Comparison of ENCODE assay signal across 12 cellular contexts in genomic region chr13:66312312-66313087, GRCh38.
A peak's percentile ranks its signal among the peaks of the same experiment; 100 is the strongest.
DNase-seq lines count a peak whose midpoint lies in the region; ATAC-seq and TF ChIP-seq lines count a peak whose summit lies in the region.
"Had no signal": no experiment of that assay in that cellular context is flagged by ENCODE, and none has a peak within 500 bp of the region (broad histone marks: within the 10 kb centered on the region; RNA-seq: fewer than 3 reads in every experiment).

No MANE protein-coding gene starts in this region.

- no peaks in the 10 kb centered on the region for H3K27me3 Mint-ChIP-seq in nephron (ENCODE audit: low read depth)
- H3K27me3 Mint-ChIP-seq: stimulated activated naive CD8-positive, alpha-beta T cell treated with anti-CD3 and anti-CD28 coated beads, Interleukin-15, Interleukin-2, amounts not matched to agents 100 ng/mL and 50 ng/mL, for 24 hours had no signal

- DNase-seq in Caki2 (ENCODE audit: low read depth) (peak; percentile 76), MG63 (peak; percentile 8), colonic mucosa (peak; percentile 61), amygdala (lab: John Stamatoyannopoulos, UW) (no peak), GM19240 (ENCODE audit: insufficient read length, low spot score) (no peak), middle frontal gyrus (ENCODE audit: extremely low spot score, low spot score) (no peak)
- DNase-seq: activated effector memory CD4-positive, alpha-beta T cell treated with Interleukin-2 at 50 U/mL for 16 hours; GDM1; mesendoderm had no signal

- H3K4me3 ChIP-seq in MG63, result no peak overlapping the region
- no peak overlapping the region for H3K4me3 ChIP-seq in colonic mucosa

- H3K36me3 Mint-ChIP-seq in nephron (ENCODE audit: low read depth), result no peaks in the 10 kb centered on the region

- H3K4me1 ChIP-seq in colonic mucosa, result no peaks in the 10 kb centered on the region

- H3K4me3 Mint-ChIP-seq in nephron, result no peak overlapping the region
- H3K4me3 Mint-ChIP-seq: stimulated activated naive CD8-positive, alpha-beta T cell treated with anti-CD3 and anti-CD28 coated beads, Interleukin-15, Interleukin-2, amounts not matched to agents 100 ng/mL and 50 ng/mL, for 24 hours had no signal

- no peaks in the 10 kb centered on the region for H3K36me3 ChIP-seq in MG63
- no peaks in the 10 kb centered on the region for H3K36me3 ChIP-seq in colonic mucosa

- H3K27ac Mint-ChIP-seq in nephron, result peak overlapping the region; percentile 87 to 88 (median 87)
- H3K27ac Mint-ChIP-seq: stimulated activated naive CD8-positive, alpha-beta T cell treated with anti-CD3 and anti-CD28 coated beads, Interleukin-15, Interleukin-2, amounts not matched to agents 100 ng/mL and 50 ng/mL, for 24 hours had no signal

- H3K4me1 Mint-ChIP-seq in nephron, result peaks cover 10% of the 10 kb centered on the region

- intact Hi-C loops in colonic mucosa (cut with DNase I), result no loop called here

- no peaks in the 10 kb centered on the region for H3K27me3 ChIP-seq in MG63
- H3K27me3 ChIP-seq in colonic mucosa, result no peaks in the 10 kb centered on the region

- ATAC-seq in GM19455 (IDR thresholded peaks at IDR 0.05; ENCODE audit: unreplicated experiment), result no peak

- no peak overlapping the region for H3K27ac ChIP-seq in colonic mucosa

- in situ Hi-C loops in Caki2 (cut with HindIII; ENCODE audit: low pct_unique_long_range_greater_than_20kb, low sequenced_read_pairs), result no loop called here

- TF ChIP-seq CTCF in colonic mucosa (IDR thresholded peaks at IDR 0.05), result no peak
- no peak for TF ChIP-seq CTCF in nephron (IDR thresholded peaks at IDR 0.05; ENCODE audit: unreplicated experiment in 3 of 3)

- no peak overlapping the region for H3K9ac ChIP-seq in colonic mucosa (ENCODE audit: low read depth in 2 of 2, low read length in 2 of 2)

- no peaks in the 10 kb centered on the region for H3K9me3 ChIP-seq in MG63
- no peaks in the 10 kb centered on the region for H3K9me3 ChIP-seq in colonic mucosa

- no peaks in the 10 kb centered on the region for H3K9me3 Mint-ChIP-seq in nephron
- H3K9me3 Mint-ChIP-seq: stimulated activated naive CD8-positive, alpha-beta T cell treated with anti-CD3 and anti-CD28 coated beads, Interleukin-15, Interleukin-2, amounts not matched to agents 100 ng/mL and 50 ng/mL, for 24 hours had no signal

Comparison
In these comparisons a context has a peak if more than half of its experiments do, and no peak if none do; other contexts are left out.
1. DNase-seq: peak in Caki2 (single experiment), MG63 (single experiment) and colonic mucosa (single experiment); none in amygdala (0 of 56), GM19240 (single experiment) and middle frontal gyrus (single experiment).